In the genomic region with DNA sequence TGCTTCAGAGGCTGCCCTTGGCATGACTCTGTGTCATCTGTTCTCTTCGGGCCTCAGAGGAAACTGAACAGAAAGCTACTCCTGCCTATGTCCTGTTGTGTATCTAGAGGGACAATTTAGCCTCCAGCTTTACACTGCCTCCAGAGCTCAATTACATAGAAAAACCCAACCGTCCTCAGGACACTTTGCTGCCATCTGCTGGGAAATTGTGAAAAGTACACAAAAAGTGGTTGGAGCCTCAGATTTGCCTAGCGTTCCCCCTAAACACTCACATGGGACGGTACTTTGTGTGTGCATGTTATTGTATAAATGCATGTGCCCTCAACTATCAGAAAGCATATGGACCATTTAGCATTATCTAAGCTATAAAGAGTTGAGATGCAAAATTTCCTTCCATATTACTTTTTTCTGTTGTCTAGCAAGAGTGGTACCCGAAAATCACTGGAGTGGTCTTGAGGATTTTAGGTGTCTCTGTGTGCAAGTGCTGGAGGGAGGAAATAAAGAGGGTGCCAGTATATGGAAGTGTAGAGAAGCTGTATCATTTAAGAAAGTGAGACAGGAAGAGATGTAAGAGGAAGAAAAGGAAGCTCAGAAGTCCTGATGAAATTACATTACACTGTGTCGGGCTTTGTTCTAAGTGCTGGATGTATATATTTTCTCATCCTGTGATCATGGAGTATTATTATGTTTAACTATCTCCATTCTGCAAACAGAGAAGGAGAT, we compare ENCODE assay signal across 8 cellular contexts.
A peak's percentile ranks its signal among the peaks of the same experiment; 100 is the strongest.
DNase-seq lines count a peak whose midpoint lies in the region; ATAC-seq and TF ChIP-seq lines count a peak whose summit lies in the region.

No MANE protein-coding gene starts in this region.

- no peaks in the 10 kb centered on the region for H3K36me3 ChIP-seq in effector memory CD4-positive, alpha-beta T cell (ENCODE audit: control insufficient read depth, insufficient read depth, low read length)

- TF ChIP-seq CTCF in AG09319 (IDR thresholded peaks at IDR 0.05; ENCODE audit: low read depth, low read length) (peak; percentile 40), GM20000 (IDR thresholded peaks at IDR 0.05; ENCODE audit: extremely low read depth, missing control alignments) (peak; percentile 21)

- no peaks in the 10 kb centered on the region for H3K27me3 ChIP-seq in effector memory CD4-positive, alpha-beta T cell (replicated peaks; ENCODE audit: control insufficient read depth, insufficient read depth, low read length, poor library complexity, severe bottlenecking)

- no peaks in the 10 kb centered on the region for H3K9me3 ChIP-seq in effector memory CD4-positive, alpha-beta T cell (ENCODE audit: control insufficient read depth, low read length)

- no peaks in the 10 kb centered on the region for H3K4me1 ChIP-seq in effector memory CD4-positive, alpha-beta T cell (ENCODE audit: control insufficient read depth, insufficient read depth, low read length, poor library complexity, severe bottlenecking)

- H3K4me3 ChIP-seq in effector memory CD4-positive, alpha-beta T cell (ENCODE audit: insufficient read depth, low read depth, low read length, poor library complexity, severe bottlenecking), result no peak overlapping the region

- no peak for ATAC-seq in GM19455 (IDR thresholded peaks at IDR 0.05; ENCODE audit: unreplicated experiment)
- ATAC-seq in GM18520 (IDR thresholded peaks at IDR 0.05; ENCODE audit: unreplicated experiment), result no peak

- DNase-seq in AG09319 (ENCODE audit: extremely low read depth, low read depth), result no peak
- DNase-seq in GM20000 (ENCODE audit: low spot score), result peak; percentile 38
- DNase-seq in RKO (ENCODE audit: low spot score), result peak; percentile 55
- peak; percentile 5 for DNase-seq in glomerular visceral epithelial cell (ENCODE audit: extremely low spot score)
- DNase-seq in stimulated activated CD8-positive, alpha-beta memory T cell treated with anti-CD3 and anti-CD28 coated beads, Interleukin-4, amount 100 ng/mL, for 48 hours, result peak; percentile 27
- DNase-seq in effector memory CD4-positive, alpha-beta T cell, result no peak

- H3K27ac ChIP-seq in effector memory CD4-positive, alpha-beta T cell (ENCODE audit: insufficient read depth, low read length, poor library complexity, severe bottlenecking), result no peak overlapping the region

Comparison
In these comparisons a context has a peak if more than half of its experiments do, and no peak if none do; other contexts are left out.
1. DNase-seq: peak in GM20000 (single experiment), RKO (single experiment), glomerular visceral epithelial cell (single experiment) and stimulated activated CD8-positive, alpha-beta memory T cell treated with anti-CD3 and anti-CD28 coated beads, Interleukin-4, amount 100 ng/mL, for 48 hours (single experiment); none in AG09319 (single experiment) and effector memory CD4-positive, alpha-beta T cell (0 of 3).